Comparison of ENCODE assay signal across 31 cellular contexts in the genomic region with DNA sequence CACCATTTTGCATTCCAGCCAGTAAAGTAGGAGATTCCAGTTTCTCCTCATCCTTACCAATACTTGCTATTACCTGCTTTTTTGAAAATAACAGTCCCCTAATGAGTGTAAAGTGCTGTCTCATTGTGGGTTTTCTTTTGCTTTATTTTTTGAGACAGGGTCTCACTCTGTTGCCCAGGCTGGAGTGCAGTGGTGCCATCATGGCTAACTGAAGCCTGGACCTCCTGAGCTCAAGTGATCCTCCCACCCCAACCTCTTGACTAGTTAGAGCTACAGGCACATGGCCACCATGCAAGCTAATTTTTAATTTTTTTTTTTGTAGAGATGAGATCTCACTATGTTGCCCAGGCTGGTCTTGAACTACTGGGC.
"Had no signal": no experiment of that assay in that cellular context is flagged by ENCODE, and none has a peak within 500 bp of the region (broad histone marks: within the 10 kb centered on the region; RNA-seq: fewer than 3 reads in every experiment).

No MANE protein-coding gene starts in this region.

- H3K27me3 ChIP-seq: ascending aorta, cardiac muscle cell had no signal

- H3K4me3 ChIP-seq: ascending aorta, cardiac muscle cell had no signal

- H3K9me3 ChIP-seq: ascending aorta had no signal

- H3K27ac ChIP-seq: ascending aorta, cardiac muscle cell, WERI-Rb-1 had no signal

- H3K36me3 ChIP-seq: ascending aorta, cardiac muscle cell, WERI-Rb-1 had no signal

- DNase-seq: activated CD4-positive, alpha-beta memory T cell treated with anti-CD3 and anti-CD28 coated beads, Interleukin-2, amount 10 ng/mL, durations not matched to agents 7 days and 5 days; activated CD4-positive, alpha-beta T cell treated with anti-CD3 and anti-CD28 coated beads for 1 hour; activated CD4-positive, alpha-beta T cell treated with anti-CD3 and anti-CD28 coated beads for 36 hours; activated CD4-positive, alpha-beta T cell treated with anti-CD3 and anti-CD28 coated beads for 48 hours; activated CD4-positive, alpha-beta T cell treated with anti-CD3 and anti-CD28 coated beads, Interleukin-2, amount 10 ng/mL, durations not matched to agents 7 days and 5 days; activated CD4-positive, alpha-beta T cell treated with anti-CD3 and anti-CD28 coated beads, Interleukin-2, amount 50 U/mL, for 48 hours; activated CD4-positive, CD25-positive, alpha-beta regulatory T cell; activated CD8-positive, alpha-beta memory T cell treated with anti-CD3 and anti-CD28 coated beads for 24 hours; activated CD8-positive, alpha-beta memory T cell treated with anti-CD3 and anti-CD28 coated beads, Interleukin-2, amount 10 ng/mL, durations not matched to agents 7 days and 5 days; activated CD8-positive, alpha-beta memory T cell treated with anti-CD3 and anti-CD28 coated beads, Interleukin-2, amount 50 U/mL, for 48 hours; activated CD8-positive, alpha-beta T cell treated with anti-CD3 and anti-CD28 coated beads, Interleukin-2, amount 10 ng/mL, durations not matched to agents 7 days and 5 days; activated effector memory CD4-positive, alpha-beta T cell treated with Interleukin-2 at 50 U/mL for 16 hours; activated gamma-delta T cell; activated naive CD4-positive, alpha-beta T cell treated with anti-CD3 and anti-CD28 coated beads, Interleukin-2, amount 10 ng/mL, durations not matched to agents 7 days and 5 days; activated naive CD4-positive, alpha-beta T cell treated with Interleukin-2 at 50 U/mL for 16 hours; activated naive CD8-positive, alpha-beta T cell treated with anti-CD3 and anti-CD28 coated beads, Interleukin-2, amount 10 ng/mL, durations not matched to agents 7 days and 5 days; activated naive CD8-positive, alpha-beta T cell treated with anti-CD3 and anti-CD28 coated beads, Interleukin-2, amount 50 U/mL, for 24 hours; activated T-cell treated with anti-CD3 and anti-CD28 coated beads, Interleukin-2, amount 50 U/mL, for 24 hours; activated T-cell treated with anti-CD3 and anti-CD28 coated beads, Interleukin-2, amount 50 U/mL, for 48 hours; amygdala; anterior cingulate cortex; caudate nucleus; cerebellar nuclear complex; T-helper 1 cell; T-helper 2 cell; T-helper 9 cell; WERI-Rb-1 had no signal

- ATAC-seq: activated CD4-positive, alpha-beta T cell treated with anti-CD3 and anti-CD28 coated beads for 36 hours; activated CD4-positive, CD25-positive, alpha-beta regulatory T cell treated with anti-CD3 and anti-CD28 coated beads, Interleukin-2, amount 50 U/mL, for 24 hours; activated CD8-positive, alpha-beta memory T cell treated with anti-CD3 and anti-CD28 coated beads, Interleukin-2, amount 10 ng/mL, durations not matched to agents 7 days and 5 days; activated CD8-positive, alpha-beta T cell treated with anti-CD3 and anti-CD28 coated beads, Interleukin-2, amount 10 ng/mL, durations not matched to agents 7 days and 5 days; activated naive CD8-positive, alpha-beta T cell treated with anti-CD3 and anti-CD28 coated beads, Interleukin-2, amount 50 U/mL, for 24 hours; WTC11 had no signal
